Comparison of ENCODE assay signal across 21 cellular contexts in genomic region chrX:129618997-129619396, GRCh38. TPM values are rescaled to one million over a fixed set of nuclear protein-coding genes. Genes with fewer than 3 reads are reported as not detected.
DNase-seq lines count a peak whose midpoint lies in the region; ATAC-seq, FAIRE-seq and TF ChIP-seq lines count a peak whose summit lies in the region.
"Had no signal": no experiment of that assay in that cellular context is flagged by ENCODE, and none has a peak within 500 bp of the region (broad histone marks: within the 10 kb centered on the region; RNA-seq: fewer than 3 reads in every experiment).

No MANE protein-coding gene starts in this region.

- intact Hi-C loops in heart left ventricle (cut with DNase I) (no loop called here), left ventricle myocardium inferior (cut with micrococcal nuclease) (no loop called here), heart right ventricle (cut with DNase I) (no loop called here), transverse colon (cut with DNase I; ENCODE audit: low total_unique reads) (no loop called here)

- FAIRE-seq in urothelium cell line (lab: Jason Lieb, UNC), result no peak
- FAIRE-seq: HepG2, K562 had no signal

- 44 to 77% (median 69%) methylated on average over 4 of the region's 4 CpGs for WGBS in heart left ventricle, 4 donors
- 60 to 63% methylated on average over 4 of the region's 4 CpGs for WGBS in heart right ventricle, 2 donors
- 65% methylated on average over 4 of the region's 4 CpGs; no CpG with 5 or more reads in 1 of the 2 donors for WGBS in transverse colon (ENCODE audit: low coverage in 1 of 2), 2 donors

- no peak for TF ChIP-seq POLR2A in heart left ventricle (IDR thresholded peaks at IDR 0.05)
- TF ChIP-seq POLR2A in transverse colon (IDR thresholded peaks at IDR 0.05), result no peak

- H3K27me3 ChIP-seq in heart left ventricle (peaks cover 0 to 13% (median 0%) of the 10 kb centered on the region in 9 donors), left ventricle myocardium inferior (ENCODE audit: low read depth) (no peaks in the 10 kb centered on the region), heart right ventricle (peaks cover 0 to 15% (median 0%) of the 10 kb centered on the region in 7 donors), transverse colon (no peaks in the 10 kb centered on the region)
- H3K27me3 ChIP-seq: BE2C had no signal

- H3K4me3 ChIP-seq in heart left ventricle (no peak overlapping the region), left ventricle myocardium inferior (no peak overlapping the region), heart right ventricle (no peak overlapping the region), transverse colon (no peak overlapping the region)
- H3K4me3 ChIP-seq: K562 had no signal

- TF ChIP-seq CTCF in heart left ventricle (IDR thresholded peaks at IDR 0.05), result no peak
- no peak for TF ChIP-seq CTCF in left ventricle myocardium inferior (IDR thresholded peaks at IDR 0.05; ENCODE audit: borderline replicate concordance)
- no peak for TF ChIP-seq CTCF in heart right ventricle (IDR thresholded peaks at IDR 0.05)
- no peak for TF ChIP-seq CTCF in transverse colon (IDR thresholded peaks at IDR 0.05)

- H3K9me3 ChIP-seq in heart left ventricle (no peaks in the 10 kb centered on the region), left ventricle myocardium inferior (replicated peaks) (no peaks in the 10 kb centered on the region), heart right ventricle (no peaks in the 10 kb centered on the region), transverse colon (no peaks in the 10 kb centered on the region)
- H3K9me3 ChIP-seq: BE2C had no signal

- in situ Hi-C loops in transverse colon (cut with MboI; ENCODE audit: low pct_ligation_motif_present in 1 of 4, low pct_unique_long_range_greater_than_20kb in 1 of 4, low sequenced_read_pairs in 3 of 4), result loop anchor here (25.0 kb wide), 4 partner anchors 293 to 1293 kb away; partner anchors contain the start of genes ENOX2 (in 1 of the 4) and UTP14A (in 1 of the 4)

- H3K36me3 ChIP-seq in heart left ventricle (no peaks in the 10 kb centered on the region), left ventricle myocardium inferior (no peaks in the 10 kb centered on the region), heart right ventricle (no peaks in the 10 kb centered on the region), transverse colon (no peaks in the 10 kb centered on the region)
- H3K36me3 ChIP-seq: BE2C had no signal

- peaks cover 0 to 5% (median 0%) of the 10 kb centered on the region in 12 donors for H3K4me1 ChIP-seq in heart left ventricle
- no peaks in the 10 kb centered on the region for H3K4me1 ChIP-seq in left ventricle myocardium inferior
- peaks cover 0 to 6% (median 0%) of the 10 kb centered on the region in 9 donors for H3K4me1 ChIP-seq in heart right ventricle
- H3K4me1 ChIP-seq in transverse colon, result no peaks in the 10 kb centered on the region
- H3K4me1 ChIP-seq: BE2C had no signal

- ATAC-seq in heart left ventricle, result peak; percentile 71 to 86 (median 76)
- ATAC-seq in heart right ventricle, result peak in 6 of 8 donors; percentile 50 to 83 (median 73)
- ATAC-seq in GM21619 (IDR thresholded peaks at IDR 0.05; ENCODE audit: unreplicated experiment), result no peak
- ATAC-seq: HepG2, K562, Panc1 had no signal

- TF ChIP-seq EP300 in transverse colon (IDR thresholded peaks at IDR 0.05; ENCODE audit: low read depth), result no peak

- H3K27ac ChIP-seq in heart left ventricle, result no peak overlapping the region
- H3K27ac ChIP-seq in left ventricle myocardium inferior (replicated peaks), result no peak overlapping the region
- H3K27ac ChIP-seq in heart right ventricle, result no peak overlapping the region
- H3K27ac ChIP-seq in transverse colon, result no peak overlapping the region

- DNase-seq in heart left ventricle (peak in 3 of 5 donors; percentile 30 to 51 (median 45)), left ventricle myocardium inferior (no peak), heart right ventricle (peak in 1 of 2 donors; percentile 13), mucosa of gallbladder (ENCODE audit: low spot score) (peak; percentile 35), transverse colon (peak; percentile 41), urothelium cell line (ENCODE audit: low spot score) (no peak)
- no peak for DNase-seq in stimulated activated CD8-positive, alpha-beta memory T cell treated with anti-CD3 and anti-CD28 coated beads, Interleukin-4, amount 100 ng/mL, for 48 hours
- DNase-seq: BE2C, DMS79 treated with DMSO at 0.1 percent for 48 hours, H7, HFFc6, MM.1S, NCI-H1048, NCI-H1417 treated with DMSO at 0.1 percent for 48 hours, NCI-H187 treated with DMSO at 0.1 percent for 48 hours, NCI-H2107, NCI-H510A had no signal

RNA-seq across cellular contexts. Expression of gene APLN, which starts 35.8 kb away (rescaled TPM):
- total RNA-seq in heart left ventricle, result 10 to 100 TPM in 6 of 9 donors, 1 to 10 TPM in 3; 4.4 to 19.9 (median 12.7) TPM
- 1 to 10 TPM; 3.6 to 8.7 TPM for polyA plus RNA-seq in heart left ventricle
- 15.9 TPM for total RNA-seq in left ventricle myocardium inferior
- 10 to 100 TPM in 9 of 10 donors, 1 to 10 TPM in 1; 8.8 to 44.7 (median 14.1) TPM for total RNA-seq in heart right ventricle
- 1 to 10 TPM; 2.7 to 5.4 TPM for polyA plus RNA-seq in heart right ventricle
- 0.20 TPM for total RNA-seq in mucosa of gallbladder
- not detected for total RNA-seq in transverse colon
- total RNA-seq: K562 had no signal

Comparison
In these comparisons a context has a peak if more than half of its experiments do, and no peak if none do; other contexts are left out.
1. DNase-seq: peak in heart left ventricle (3 of 5), mucosa of gallbladder (single experiment) and transverse colon (single experiment); none in left ventricle myocardium inferior (single experiment), urothelium cell line (single experiment) and stimulated activated CD8-positive, alpha-beta memory T cell treated with anti-CD3 and anti-CD28 coated beads, Interleukin-4, amount 100 ng/mL, for 48 hours (single experiment).